In the genomic region with DNA sequence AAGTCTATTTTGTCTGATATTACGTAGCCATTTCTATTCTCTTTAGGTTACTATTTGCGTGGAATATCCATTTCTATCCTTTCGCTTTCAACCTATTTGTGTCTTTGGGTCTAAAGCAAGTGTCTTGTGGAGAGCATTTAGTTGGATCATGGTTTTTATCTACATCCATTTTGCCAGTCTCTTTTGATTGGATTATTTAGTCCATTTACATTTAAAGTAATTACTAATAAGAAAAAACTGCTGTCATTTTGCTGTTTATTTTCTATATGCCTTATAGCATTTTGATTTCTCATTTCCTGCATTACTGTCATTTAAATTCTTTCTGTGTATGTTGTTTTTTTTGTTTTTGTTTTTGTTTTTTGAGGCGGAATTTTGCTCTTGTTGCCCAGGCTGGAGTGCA, we compare ENCODE assay signal across 35 cellular contexts.
"Had no signal": no experiment of that assay in that cellular context is flagged by ENCODE, and none has a peak within 500 bp of the region (broad histone marks: within the 10 kb centered on the region; RNA-seq: fewer than 3 reads in every experiment).

No MANE protein-coding gene starts in this region.

- H3K4me2 ChIP-seq: KMS-11 had no signal

- H3K36me3 ChIP-seq: MG63 had no signal

- DNase-seq: Karpas-422, MG63, MM.1S, MV-4-11, NCI-H1048, NCI-H1092, NCI-H1092 treated with DMSO at 0.1 percent for 48 hours, NCI-H1105, NCI-H1105 treated with DMSO at 0.1 percent for 48 hours, NCI-H1417, NCI-H1417 treated with DMSO at 0.1 percent for 48 hours, NCI-H1436, NCI-H1436 treated with DMSO at 0.1 percent for 48 hours, NCI-H146, NCI-H1694, NCI-H1694 treated with DMSO at 0.1 percent for 48 hours, NCI-H187, NCI-H187 treated with DMSO at 0.1 percent for 48 hours, NCI-H1930, NCI-H2029, NCI-H2029 treated with DMSO at 0.1 percent for 48 hours, NCI-H2081, NCI-H2081 treated with DMSO at 0.1 percent for 48 hours, NCI-H2107, NCI-H2171, NCI-H2171 treated with DMSO at 0.1 percent for 48 hours, NCI-H2227 treated with DMSO at 0.1 percent for 48 hours, NCI-H226, NCI-H345, NCI-H446, NCI-H446 treated with DMSO at 0.1 percent for 48 hours, NCI-H510A, NCI-H510A treated with DMSO at 0.1 percent for 48 hours, NCI-H524 had no signal

- H3K27me3 ChIP-seq: MG63 had no signal

- H3K27ac ChIP-seq: KMS-11 had no signal

- H3K9me3 ChIP-seq: MG63 had no signal

- H3K4me3 ChIP-seq: MG63 had no signal

- H3K9ac ChIP-seq: KMS-11 had no signal
